ENCODE assay signal across 14 cellular contexts in the genomic region with DNA sequence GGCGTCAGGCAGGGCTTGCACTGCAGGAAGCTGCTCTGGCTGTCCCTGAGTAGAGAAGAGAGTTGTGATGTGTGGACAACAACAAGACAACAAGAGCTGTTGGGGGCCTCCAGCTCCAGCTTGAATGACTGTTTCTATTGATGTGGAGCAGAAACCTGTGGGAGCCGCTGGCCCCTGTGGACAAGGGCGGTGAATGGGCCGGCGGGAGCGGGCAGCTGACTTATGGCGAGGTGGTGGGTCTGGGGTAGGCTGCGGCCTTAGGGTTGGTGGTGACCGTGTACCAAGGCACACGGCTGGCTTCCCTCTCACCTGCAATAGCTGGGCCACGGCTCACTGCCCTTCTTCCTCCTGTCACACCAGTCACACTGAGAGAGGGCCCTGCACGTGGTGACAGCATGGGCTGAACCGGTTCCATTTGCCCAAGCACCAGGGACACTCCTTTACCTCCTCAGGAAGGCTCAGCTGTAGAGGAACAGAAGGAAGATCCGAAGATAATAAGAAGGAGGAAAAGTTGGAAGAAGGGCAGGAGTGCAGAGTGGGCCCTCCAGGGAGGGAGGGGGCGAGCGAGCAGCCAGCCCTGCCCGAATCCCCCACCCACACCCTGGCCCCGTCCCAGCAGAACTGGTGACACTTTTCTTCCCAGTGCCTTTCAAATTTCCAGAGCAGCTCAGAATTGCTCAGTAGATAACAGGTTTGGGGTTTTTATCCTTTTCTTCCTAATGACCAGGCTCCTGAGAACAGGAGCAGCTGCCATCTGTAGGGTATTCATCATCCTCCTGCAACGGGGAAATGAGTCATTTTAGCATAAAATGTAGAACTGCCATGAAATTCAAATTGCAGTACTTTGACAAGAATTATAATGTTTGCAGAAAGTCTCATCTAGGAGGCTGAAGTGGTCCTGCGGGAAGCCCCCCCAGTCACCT.
DNase-seq lines count a peak whose midpoint lies in the region; ATAC-seq and TF ChIP-seq lines count a peak whose summit lies in the region.
"Had no signal": no experiment of that assay in that cellular context is flagged by ENCODE, and none has a peak within 500 bp of the region (broad histone marks: within the 10 kb centered on the region; RNA-seq: fewer than 3 reads in every experiment).

No MANE protein-coding gene starts in this region.

- H2BK120ac ChIP-seq in H9 (ENCODE audit: low read depth, low read length, poor library complexity, severe bottlenecking): no peak overlapping the region

- H3K18ac ChIP-seq in H9 (ENCODE audit: insufficient read length, low read depth, low read length): no peak overlapping the region

- H3K79me2 ChIP-seq in H9 (ENCODE audit: insufficient read depth, low read length): no peaks in the 10 kb centered on the region

- no CpG with 5 or more reads among the region's 20 CpGs for WGBS in H9 (ENCODE audit: extremely low coverage, insufficient read length, low lambda C conversion rate)

- H4K20me1 ChIP-seq in H9 (ENCODE audit: control insufficient read depth, insufficient read depth, insufficient read length): no peaks in the 10 kb centered on the region

- no peak overlapping the region for H2BK5ac ChIP-seq in H9 (ENCODE audit: insufficient read length, low read length)

- no peaks in the 10 kb centered on the region for H3K27me3 ChIP-seq in H9 (ENCODE audit: insufficient read depth, low read length)
- H3K27me3 ChIP-seq: heart right ventricle, right lobe of liver had no signal

- no peak overlapping the region for H3K4me3 Mint-ChIP-seq in H9
- no peak overlapping the region for H3K4me3 Mint-ChIP-seq in naive thymus-derived CD8-positive, alpha-beta T cell
- H3K4me3 Mint-ChIP-seq: naive thymus-derived CD4-positive, alpha-beta T cell had no signal

- CTCF ChIA-PET in RWPE1 (lab: Yijun Ruan, JAX): interaction anchor here (0.8 kb wide), 2 partner anchors 22 to 29 kb away, joined by 3 read pairs; no protein-coding TSS in a partner anchor

- no peak overlapping the region for H3T11ph ChIP-seq in H9 (ENCODE audit: low read length)

- no peak overlapping the region for H4K91ac ChIP-seq in H9 (ENCODE audit: insufficient read length, low read depth, low read length)

- peaks cover 0 to 6% of the 10 kb centered on the region in 2 experiments; a peak in 3 of 5 replicates for H3K9me3 Mint-ChIP-seq in H9
- H3K9me3 Mint-ChIP-seq in naive thymus-derived CD8-positive, alpha-beta T cell: no peaks in the 10 kb centered on the region

- no peaks in the 10 kb centered on the region for H3K4me1 ChIP-seq in H9 (ENCODE audit: insufficient read depth, low read length)
- H3K4me1 ChIP-seq: heart right ventricle had no signal

- H3K4me2 ChIP-seq in H9 (ENCODE audit: insufficient read depth, insufficient read length, low read length): no peak overlapping the region

- no peaks in the 10 kb centered on the region; the same call in 1 of the 2 replicates for H3K27me3 Mint-ChIP-seq in H9 (ENCODE audit: low read depth)
- H3K27me3 Mint-ChIP-seq in naive thymus-derived CD8-positive, alpha-beta T cell: peaks cover 0 to 37% (median 14%) of the 10 kb centered on the region in 5 donors

- H3K4me1 Mint-ChIP-seq in H9: no peaks in the 10 kb centered on the region
- no peaks in the 10 kb centered on the region for H3K4me1 Mint-ChIP-seq in naive thymus-derived CD8-positive, alpha-beta T cell
- H3K4me1 Mint-ChIP-seq: naive thymus-derived CD4-positive, alpha-beta T cell had no signal

- H3K9ac ChIP-seq in H9 (ENCODE audit: extremely low read depth, insufficient read length, low read length): no peak overlapping the region

- H3K23me2 ChIP-seq in H9 (ENCODE audit: insufficient read length, low read depth, low read length, poor library complexity, severe bottlenecking): no peaks in the 10 kb centered on the region

- no peaks in the 10 kb centered on the region for H3K9me3 ChIP-seq in H9 (ENCODE audit: control insufficient read depth, low read depth, low read length)
- H3K9me3 ChIP-seq: heart right ventricle, right lobe of liver had no signal

- no peak for TF ChIP-seq CTCF in H9 (conservative IDR thresholded peaks at IDR 0.05)
- TF ChIP-seq CTCF in RWPE1 (conservative IDR thresholded peaks at IDR 0.05; ENCODE audit: low read depth): no peak

- no peak for ATAC-seq in naive thymus-derived CD8-positive, alpha-beta T cell
- ATAC-seq: heart right ventricle; left colon; naive thymus-derived CD4-positive, alpha-beta T cell; right lobe of liver; stimulated activated naive CD8-positive, alpha-beta T cell treated with anti-CD3 and anti-CD28 coated beads, Interleukin-15, Interleukin-2, amounts not matched to agents 100 U/mL and 50 U/mL, for 24 hours had no signal

- peak overlapping the region in 1 of 3 experiments; percentile 89; a peak in 1 of 7 replicates for H3K27ac Mint-ChIP-seq in H9
- no peak overlapping the region for H3K27ac Mint-ChIP-seq in naive thymus-derived CD8-positive, alpha-beta T cell
- H3K27ac Mint-ChIP-seq: naive thymus-derived CD4-positive, alpha-beta T cell had no signal

- H2AK5ac ChIP-seq in H9 (ENCODE audit: insufficient read length, low read length): no peak overlapping the region

- H3K14ac ChIP-seq in H9 (ENCODE audit: insufficient read depth, low read length): peak overlapping the region; percentile 6; the same call in 1 of the 2 replicates

- no peak overlapping the region for H2BK12ac ChIP-seq in H9 (ENCODE audit: insufficient read length, low read depth, low read length)

- H3K4ac ChIP-seq in H9 (ENCODE audit: low read depth, low read length): no peak overlapping the region

- no peak overlapping the region for H3K23ac ChIP-seq in H9 (ENCODE audit: insufficient read length, low read depth, low read length)

- POLR2A ChIA-PET in RWPE1 (lab: Yijun Ruan, JAX; ENCODE audit: low non-redundant PET): no interaction called here
- POLR2A ChIA-PET in naive thymus-derived CD8-positive, alpha-beta T cell (lab: Charles Lee): no interaction called here

- no peak overlapping the region for H4K8ac ChIP-seq in H9 (replicated peaks; ENCODE audit: insufficient read length, low read depth, low read length)

- H3K79me1 ChIP-seq in H9 (ENCODE audit: insufficient read depth, low read depth, low read length, poor library complexity, severe bottlenecking): no peaks in the 10 kb centered on the region

- H3K56ac ChIP-seq in H9 (ENCODE audit: insufficient read length, low read depth, low read length): no peak overlapping the region

- H3K27ac ChIP-seq in H9 (ENCODE audit: insufficient read length, low read depth, low read length) (no peak overlapping the region), RWPE1 (peak overlapping the region; percentile 61)
- H3K27ac ChIP-seq: heart right ventricle, right lobe of liver had no signal

- no peak overlapping the region for H2BK20ac ChIP-seq in H9 (ENCODE audit: low read depth, low read length, poor library complexity, severe bottlenecking)

- H4K5ac ChIP-seq in H9 (ENCODE audit: insufficient read length, low read depth, low read length): no peak overlapping the region

- H2AFZ ChIP-seq in H9 (ENCODE audit: low read length): no peak overlapping the region

- DNase-seq in H9: no peak
- DNase-seq in RWPE1 (ENCODE audit: low spot score): peak; percentile 59
- peak; percentile 46 for DNase-seq in fibroblast of peridontal ligament (ENCODE audit: extremely low read depth)
- peak; percentile 42 for DNase-seq in superior temporal gyrus (ENCODE audit: extremely low spot score)
- DNase-seq in SW 1271 (lab: John Stamatoyannopoulos, UW): no peak
- DNase-seq in H4 (ENCODE audit: low spot score): no peak
- DNase-seq in naive thymus-derived CD8-positive, alpha-beta T cell: no peak
- DNase-seq: activated CD4-positive, alpha-beta T cell treated with anti-CD3 and anti-CD28 coated beads, Interleukin-2, amount 50 U/mL, for 4 hours; heart right ventricle; left colon; naive thymus-derived CD4-positive, alpha-beta T cell; NCI-H1105; right lobe of liver; stimulated activated naive CD8-positive, alpha-beta T cell treated with anti-CD3 and anti-CD28 coated beads, Interleukin-15, Interleukin-2, amounts not matched to agents 100 U/mL and 50 U/mL, for 24 hours had no signal

- H2BK15ac ChIP-seq in H9 (ENCODE audit: low read depth, low read length): no peak overlapping the region

- H3K36me3 Mint-ChIP-seq in H9 (ENCODE audit: insufficient read depth in 1 of 3, low read depth in 3 of 3): peaks cover 0 to 5% (median 0%) of the 10 kb centered on the region in 3 experiments; a peak in 3 of 7 replicates
- no peaks in the 10 kb centered on the region for H3K36me3 Mint-ChIP-seq in naive thymus-derived CD8-positive, alpha-beta T cell
- H3K36me3 Mint-ChIP-seq: naive thymus-derived CD4-positive, alpha-beta T cell had no signal

Comparison
In these comparisons a context has a peak if more than half of its experiments do, and no peak if none do; other contexts are left out.
1. DNase-seq: peak in RWPE1 (single experiment), fibroblast of peridontal ligament (single experiment) and superior temporal gyrus (single experiment); none in H9 (single experiment), SW 1271 (0 of 2), H4 (single experiment) and naive thymus-derived CD8-positive, alpha-beta T cell (0 of 10).